8 cellular contexts compared by ENCODE assay signal in genomic region chr16:84754353-84754856, GRCh38. TPM values are rescaled to one million over a fixed set of nuclear protein-coding genes. Genes with fewer than 3 reads are reported as not detected.
DNase-seq lines count a peak whose midpoint lies in the region; ATAC-seq and TF ChIP-seq lines count a peak whose summit lies in the region.

No MANE protein-coding gene starts in this region.

- peak overlapping the region; percentile 65 to 97 (median 88) for H3K27ac Mint-ChIP-seq in CD14-positive monocyte

- H3K4me3 ChIP-seq in fibroblast of the aortic adventitia (ENCODE audit: low read depth, low read length), result peak overlapping the region; percentile 18
- peak overlapping the region in 1 of 2 experiments; percentile 18 for H3K4me3 ChIP-seq in neutrophil (ENCODE audit: low read depth in 1 of 2, low read length in 1 of 2)
- no peak overlapping the region for H3K4me3 ChIP-seq in upper lobe of right lung

- DNase-seq in CD14-positive monocyte (ENCODE audit: low spot score) (peak; percentile 63), LHCN-M2 (ENCODE audit: low read depth) (peak; percentile 82), RKO (ENCODE audit: low spot score) (peak; percentile 81), fibroblast of the aortic adventitia (ENCODE audit: low read depth) (peak; percentile 95), upper lobe of right lung (no peak)
- DNase-seq in activated effector memory CD4-positive, alpha-beta T cell treated with Interleukin-2 at 50 U/mL for 16 hours, result peak; percentile 36

- H3K4me3 Mint-ChIP-seq in CD14-positive monocyte, result peak overlapping the region; percentile 58 to 86

- no peaks in the 10 kb centered on the region for H3K27me3 ChIP-seq in neutrophil
- no peaks in the 10 kb centered on the region for H3K27me3 ChIP-seq in upper lobe of right lung

- TF ChIP-seq CTCF in CD14-positive monocyte (IDR thresholded peaks at IDR 0.05) (peak; percentile 88), fibroblast of the aortic adventitia (IDR thresholded peaks at IDR 0.05; ENCODE audit: insufficient read depth, low read length) (peak; percentile 77), neutrophil (IDR thresholded peaks at IDR 0.05) (peak; percentile 93), upper lobe of right lung (IDR thresholded peaks at IDR 0.05) (peak; percentile 87)

- H3K36me3 ChIP-seq in neutrophil (no peaks in the 10 kb centered on the region), upper lobe of right lung (peaks cover 6% of the 10 kb centered on the region)

- H3K27ac ChIP-seq in neutrophil (peak overlapping the region; percentile 44), upper lobe of right lung (no peak overlapping the region)

- no peaks in the 10 kb centered on the region for H3K9me3 Mint-ChIP-seq in CD14-positive monocyte

- peaks cover 62 to 65% of the 10 kb centered on the region in 2 experiments for H3K4me1 ChIP-seq in neutrophil (ENCODE audit: control insufficient read depth in 1 of 2, insufficient read depth in 1 of 2, low read depth in 1 of 2, low read length in 1 of 2)
- H3K4me1 ChIP-seq in upper lobe of right lung, result peaks cover 37% of the 10 kb centered on the region

- H3K9me3 ChIP-seq in neutrophil, result no peaks in the 10 kb centered on the region
- no peaks in the 10 kb centered on the region for H3K9me3 ChIP-seq in upper lobe of right lung

- peaks cover 71% of the 10 kb centered on the region for H3K4me1 Mint-ChIP-seq in CD14-positive monocyte

- ATAC-seq in GM19438 (IDR thresholded peaks at IDR 0.05; ENCODE audit: low read depth, unreplicated experiment) (peak; percentile 59), upper lobe of right lung (peak; percentile 89)

- intact Hi-C loops in CD14-positive monocyte (cut with micrococcal nuclease), result loop anchor here in 1 of 2 donors (1.0 to 10.0 kb wide), 4 partner anchors 16 to 330 kb away; no protein-coding TSS in a partner anchor
- intact Hi-C loops in upper lobe of right lung (cut with DNase I), result no loop called here

- peaks cover 18% of the 10 kb centered on the region in 2 donors for H3K36me3 Mint-ChIP-seq in CD14-positive monocyte

- H3K27me3 Mint-ChIP-seq in CD14-positive monocyte (ENCODE audit: low read depth in 3 of 3), result no peaks in the 10 kb centered on the region

RNA-seq across cellular contexts. Expression of gene USP10, which starts 54.6 kb away (rescaled TPM):
- 100 to 1,000 TPM in 1 of 2 donors, 10 to 100 TPM in 1; 90.9 to 115 TPM for polyA plus RNA-seq in CD14-positive monocyte
- total RNA-seq in LHCN-M2 (2014; rRNA removed) (70.6 and 71.6 TPM in 2 replicates), fibroblast of the aortic adventitia (ENCODE audit: low replicate concordance) (61.7 and 93.2 TPM in 2 replicates), upper lobe of right lung (59.6 TPM)
- polyA plus RNA-seq in LHCN-M2 (2012), result 35.4 TPM
